ENCODE assay signal across 22 cellular contexts in the genomic region with DNA sequence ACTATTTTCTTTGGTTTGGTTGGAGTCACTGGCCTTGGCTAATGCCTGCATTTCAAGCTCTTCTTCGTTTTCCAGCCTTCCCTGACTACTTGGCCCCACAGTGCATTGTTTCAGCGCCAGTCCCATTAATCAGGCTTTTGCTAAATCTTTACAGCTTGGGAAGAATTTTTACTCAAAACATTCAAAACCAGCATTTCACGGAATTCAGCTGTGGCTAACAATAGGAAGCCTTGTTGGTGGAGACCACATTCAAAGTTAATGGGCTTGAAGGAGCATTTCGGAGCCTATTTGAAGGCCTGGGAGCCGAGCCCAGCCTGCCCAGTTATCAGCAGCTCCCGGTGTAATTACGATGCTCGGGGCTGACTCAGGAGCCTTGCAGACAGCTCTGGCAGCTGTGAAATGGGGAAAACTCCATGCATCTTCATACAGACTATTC. TPM values are rescaled to one million over a fixed set of nuclear protein-coding genes. Genes with fewer than 3 reads are reported as not detected.
DNase-seq lines count a peak whose midpoint lies in the region; ATAC-seq lines count a peak whose summit lies in the region.
"Had no signal": no experiment of that assay in that cellular context is flagged by ENCODE, and none has a peak within 500 bp of the region (broad histone marks: within the 10 kb centered on the region; RNA-seq: fewer than 3 reads in every experiment).

No MANE protein-coding gene starts in this region.

- peak; percentile 22 for DNase-seq in M059J (ENCODE audit: low read depth)
- peak; percentile 93 for DNase-seq in astrocyte of the hippocampus (ENCODE audit: low read depth, low spot score)
- DNase-seq in left cardiac atrium: peak; percentile 47
- peak; percentile 42 for DNase-seq in pons (ENCODE audit: low spot score)
- DNase-seq in germinal center (ENCODE audit: low spot score): no peak
- DNase-seq in NCI-H510A treated with DMSO at 0.1 percent for 48 hours (lab: John Stamatoyannopoulos, UW): no peak
- DNase-seq in stimulated activated CD4-positive, alpha-beta T cell treated with anti-CD3 and anti-CD28 coated beads, Interleukin-1b, Interleukin-23, amount 100 ng/mL, for 48 hours: no peak
- DNase-seq: activated CD8-positive, alpha-beta T cell treated with anti-CD3 and anti-CD28 coated beads for 36 hours; activated T-cell treated with anti-CD3 and anti-CD28 coated beads, Interleukin-2, amount 50 U/mL, for 4 hours; effector CD4-positive, alpha-beta T cell; EL; esophagus squamous epithelium; kidney glomerular epithelial cell; NCI-H1436; NCI-H226 had no signal

- peak; percentile 23 to 95 for ATAC-seq in left cardiac atrium
- no peak for ATAC-seq in GM21447 (IDR thresholded peaks at IDR 0.05; ENCODE audit: unreplicated experiment)
- ATAC-seq: activated CD8-positive, alpha-beta T cell treated with anti-CD3 and anti-CD28 coated beads for 36 hours; activated naive CD4-positive, alpha-beta T cell treated with anti-CD3 and anti-CD28 coated beads, Interleukin-2, amount 50 U/mL, for 72 hours; activated T-cell treated with anti-CD3 and anti-CD28 coated beads, Interleukin-2, amount 50 U/mL, for 4 hours had no signal

- intact Hi-C loops in left cardiac atrium (cut with DNase I): no loop called here

RNA-seq across cellular contexts. Expression of gene VCX2, which starts 30.8 kb away (rescaled TPM):
- not detected in 2 replicates for total RNA-seq in M059J (2014; rRNA removed; shearing (Covaris generic))
- total RNA-seq in left cardiac atrium: not detected
- total RNA-seq: activated CD8-positive, alpha-beta T cell treated with anti-CD3 and anti-CD28 coated beads for 36 hours; activated naive CD4-positive, alpha-beta T cell treated with anti-CD3 and anti-CD28 coated beads, Interleukin-2, amount 50 U/mL, for 72 hours; activated T-cell treated with anti-CD3 and anti-CD28 coated beads, Interleukin-2, amount 50 U/mL, for 4 hours; esophagus squamous epithelium; H1; LHCN-M2; mucosa of gallbladder; subcutaneous adipose tissue; T-helper 1 cell treated with Interleukin-12 subunit alpha and Interleukin-12 subunit beta and Interleukin-4 antibody, amounts not matched to agents 30 ng/mL and 1 ng/mL, for 36 hours had no signal

Comparison
In these comparisons a context has a peak if more than half of its experiments do, and no peak if none do; other contexts are left out.
1. DNase-seq: peak in M059J (single experiment), astrocyte of the hippocampus (single experiment), left cardiac atrium (single experiment) and pons (single experiment); none in germinal center (single experiment), NCI-H510A treated with DMSO at 0.1 percent for 48 hours (single experiment) and stimulated activated CD4-positive, alpha-beta T cell treated with anti-CD3 and anti-CD28 coated beads, Interleukin-1b, Interleukin-23, amount 100 ng/mL, for 48 hours (single experiment).